25 cellular contexts compared by ENCODE assay signal in the genomic region with DNA sequence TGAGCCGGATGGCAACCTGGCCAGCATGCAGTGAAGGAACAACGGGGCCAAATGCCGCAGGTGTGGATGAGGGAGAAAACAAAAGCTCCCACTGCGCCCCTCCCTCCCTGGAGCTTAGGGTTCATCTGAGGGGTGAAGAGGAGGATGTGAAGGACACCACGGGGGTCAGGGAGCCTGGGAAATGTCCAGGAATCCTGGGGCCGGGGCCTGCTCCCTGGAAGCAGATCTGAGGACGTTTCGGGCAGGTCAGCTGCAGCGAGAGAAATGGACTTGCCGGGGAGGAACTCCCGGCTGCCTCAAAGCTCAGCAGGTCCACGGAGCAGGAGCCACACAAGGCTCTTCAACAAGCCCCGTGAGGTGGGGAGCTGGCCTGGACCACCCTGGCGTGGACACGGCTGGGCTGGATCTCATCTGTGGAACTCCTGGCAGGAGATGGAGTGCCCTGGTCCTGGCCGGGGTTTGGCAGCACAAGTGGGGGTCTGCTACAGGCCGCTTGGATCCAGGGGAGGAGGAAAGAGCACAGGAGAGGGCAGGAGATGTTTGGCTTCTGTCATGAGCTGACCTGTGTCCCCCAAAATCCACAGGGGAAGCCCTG.
"Had no signal": no experiment of that assay in that cellular context is flagged by ENCODE, and none has a peak within 500 bp of the region (broad histone marks: within the 10 kb centered on the region; RNA-seq: fewer than 3 reads in every experiment).

No MANE protein-coding gene starts in this region.

- H3K36me3 Mint-ChIP-seq: mesothelial cell of epicardium; naive B cell; natural killer cell; neural progenitor cell; stimulated activated effector memory CD8-positive, alpha-beta T cell treated with anti-CD3 and anti-CD28 coated beads, Interleukin-12 subunit alpha, Interleukin-12 subunit beta, amount 100 ng/mL, for 72 hours had no signal

- H3K4me1 Mint-ChIP-seq: mesothelial cell of epicardium, naive B cell, natural killer cell had no signal

- H3K9ac ChIP-seq: neural progenitor cell had no signal

- H3K27ac Mint-ChIP-seq: mesothelial cell of epicardium; naive B cell; natural killer cell; nephron progenitor cell; neural progenitor cell; progenitor cell of endocrine pancreas; stimulated activated effector memory CD8-positive, alpha-beta T cell treated with anti-CD3 and anti-CD28 coated beads, Interleukin-12 subunit alpha, Interleukin-12 subunit beta, amount 100 ng/mL, for 72 hours; stimulated activated naive CD8-positive, alpha-beta T cell treated with anti-CD3 and anti-CD28 coated beads, Interleukin-15, Interleukin-2, amounts not matched to agents 100 ng/mL and 50 ng/mL, for 24 hours had no signal

- ATAC-seq: left colon; left lung; natural killer cell; right lobe of liver; stimulated activated effector memory CD8-positive, alpha-beta T cell treated with anti-CD3 and anti-CD28 coated beads, Interleukin-12 subunit alpha, Interleukin-12 subunit beta, amount 100 ng/mL, for 72 hours had no signal

- H3K27ac ChIP-seq: hepatocyte, left lung, neural progenitor cell, ovary, right atrium auricular region, right lobe of liver, skin epidermis, suprapubic skin, thoracic aorta, tibial artery, uterus had no signal

- H3K36me3 ChIP-seq: left lung, neural progenitor cell, ovary, right atrium auricular region, right lobe of liver, suprapubic skin, thoracic aorta, tibial artery, uterus had no signal

- H3K4me2 ChIP-seq: hepatocyte, neural progenitor cell had no signal

- H3K9me3 Mint-ChIP-seq: mesothelial cell of epicardium; natural killer cell; nephron progenitor cell; neural progenitor cell; stimulated activated effector memory CD8-positive, alpha-beta T cell treated with anti-CD3 and anti-CD28 coated beads, Interleukin-12 subunit alpha, Interleukin-12 subunit beta, amount 100 ng/mL, for 72 hours; stimulated activated naive CD8-positive, alpha-beta T cell treated with anti-CD3 and anti-CD28 coated beads, Interleukin-15, Interleukin-2, amounts not matched to agents 100 ng/mL and 50 ng/mL, for 24 hours had no signal

- DNase-seq: left colon; left lung; mesendoderm; naive B cell; natural killer cell; nephron progenitor cell; ovary; stimulated activated CD4-positive, alpha-beta T cell treated with anti-CD3 and anti-CD28 coated beads, Interleukin-4, amount 100 ng/mL, for 24 hours; stimulated activated naive CD4-positive, alpha-beta T cell; tibial artery; trophoblast cell; uterus had no signal

- H3K27me3 ChIP-seq: hepatocyte, left lung, neural progenitor cell, ovary, right atrium auricular region, right lobe of liver, uterus had no signal

- FAIRE-seq: keratinocyte had no signal

- H3K9me3 ChIP-seq: left lung, ovary, right atrium auricular region, right lobe of liver, suprapubic skin, thoracic aorta, tibial artery, uterus had no signal

- H3K4me3 ChIP-seq: hepatocyte, left lung, lung, neural progenitor cell, ovary, right atrium auricular region, right lobe of liver, skin epidermis, suprapubic skin, thoracic aorta, tibial artery, uterus had no signal

- H3K4me3 Mint-ChIP-seq: mesothelial cell of epicardium; natural killer cell; nephron progenitor cell; neural progenitor cell; stimulated activated effector memory CD8-positive, alpha-beta T cell treated with anti-CD3 and anti-CD28 coated beads, Interleukin-12 subunit alpha, Interleukin-12 subunit beta, amount 100 ng/mL, for 72 hours; stimulated activated naive CD8-positive, alpha-beta T cell treated with anti-CD3 and anti-CD28 coated beads, Interleukin-15, Interleukin-2, amounts not matched to agents 100 ng/mL and 50 ng/mL, for 24 hours had no signal

- H3K4me1 ChIP-seq: left lung, right atrium auricular region, right lobe of liver, uterus had no signal

- H2AFZ ChIP-seq: hepatocyte, neural progenitor cell had no signal

- H3K27me3 Mint-ChIP-seq: naive B cell; stimulated activated naive CD8-positive, alpha-beta T cell treated with anti-CD3 and anti-CD28 coated beads, Interleukin-15, Interleukin-2, amounts not matched to agents 100 ng/mL and 50 ng/mL, for 24 hours had no signal

- H3K79me2 ChIP-seq: hepatocyte had no signal
